19 cellular contexts compared by ENCODE assay signal in the genomic region with DNA sequence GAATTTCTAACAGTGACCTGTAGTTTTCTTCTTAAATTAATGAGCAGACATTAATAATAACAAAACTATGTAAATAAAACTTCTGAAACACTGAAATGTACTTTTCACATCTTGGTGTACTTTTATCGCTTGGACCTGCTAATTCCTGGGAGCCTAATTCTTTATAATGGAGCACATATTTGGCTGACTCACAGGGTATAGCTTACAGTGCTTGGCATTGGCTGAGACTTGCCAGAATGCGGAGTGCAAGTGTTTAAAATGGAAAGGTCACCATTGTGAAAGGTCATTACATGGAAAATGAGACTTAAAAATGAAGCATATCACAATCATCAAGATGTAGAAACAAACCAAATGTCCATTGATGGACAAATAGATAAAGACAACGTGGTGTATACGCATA.
"Had no signal": no experiment of that assay in that cellular context is flagged by ENCODE, and none has a peak within 500 bp of the region (broad histone marks: within the 10 kb centered on the region; RNA-seq: fewer than 3 reads in every experiment).

No MANE protein-coding gene starts in this region.

- FAIRE-seq: colon had no signal

- H3K9me3 ChIP-seq: SJCRH30, suprapubic skin, upper lobe of left lung had no signal

- DNase-seq: activated CD4-positive, alpha-beta T cell treated with anti-CD3 and anti-CD28 coated beads for 1 hour; activated CD8-positive, alpha-beta memory T cell treated with anti-CD3 and anti-CD28 coated beads for 24 hours; activated effector memory CD4-positive, alpha-beta T cell treated with anti-CD3 and anti-CD28 coated beads, Interleukin-2, amount 50 U/mL, for 16 hours; activated naive CD4-positive, alpha-beta T cell treated with anti-CD3 and anti-CD28 coated beads, Interleukin-2, amount 50 U/mL, for 16 hours; activated T-cell treated with anti-CD3 and anti-CD28 coated beads, Interleukin-2, amount 50 U/mL, for 72 hours; caudate nucleus; foreskin fibroblast; hypothalamus; islet precursor cell; nephron progenitor cell; nucleus accumbens; SJCRH30; stimulated activated CD4-positive, alpha-beta T cell treated with anti-CD3 and anti-CD28 coated beads, Interleukin-12 subunit alpha, Interleukin-12 subunit beta, amount 100 ng/mL, for 4 hours; stimulated activated CD4-positive, alpha-beta T cell treated with anti-CD3 and anti-CD28 coated beads, Interleukin-2, amount 100 ng/mL, for 24 hours; T-helper 2 cell; upper lobe of left lung had no signal

- H3K4me1 ChIP-seq: SJCRH30, suprapubic skin, upper lobe of left lung had no signal

- ATAC-seq: activated T-cell treated with anti-CD3 and anti-CD28 coated beads, Interleukin-2, amount 50 U/mL, for 72 hours had no signal

- H3K4me3 ChIP-seq: SJCRH30, suprapubic skin, upper lobe of left lung had no signal

- H3K36me3 ChIP-seq: SJCRH30, suprapubic skin, upper lobe of left lung had no signal

- H3K27me3 ChIP-seq: SJCRH30, suprapubic skin, upper lobe of left lung had no signal

- H3K27ac ChIP-seq: SJCRH30, suprapubic skin, upper lobe of left lung, VCaP had no signal
